Comparison of ENCODE assay signal across 10 cellular contexts in the genomic region with DNA sequence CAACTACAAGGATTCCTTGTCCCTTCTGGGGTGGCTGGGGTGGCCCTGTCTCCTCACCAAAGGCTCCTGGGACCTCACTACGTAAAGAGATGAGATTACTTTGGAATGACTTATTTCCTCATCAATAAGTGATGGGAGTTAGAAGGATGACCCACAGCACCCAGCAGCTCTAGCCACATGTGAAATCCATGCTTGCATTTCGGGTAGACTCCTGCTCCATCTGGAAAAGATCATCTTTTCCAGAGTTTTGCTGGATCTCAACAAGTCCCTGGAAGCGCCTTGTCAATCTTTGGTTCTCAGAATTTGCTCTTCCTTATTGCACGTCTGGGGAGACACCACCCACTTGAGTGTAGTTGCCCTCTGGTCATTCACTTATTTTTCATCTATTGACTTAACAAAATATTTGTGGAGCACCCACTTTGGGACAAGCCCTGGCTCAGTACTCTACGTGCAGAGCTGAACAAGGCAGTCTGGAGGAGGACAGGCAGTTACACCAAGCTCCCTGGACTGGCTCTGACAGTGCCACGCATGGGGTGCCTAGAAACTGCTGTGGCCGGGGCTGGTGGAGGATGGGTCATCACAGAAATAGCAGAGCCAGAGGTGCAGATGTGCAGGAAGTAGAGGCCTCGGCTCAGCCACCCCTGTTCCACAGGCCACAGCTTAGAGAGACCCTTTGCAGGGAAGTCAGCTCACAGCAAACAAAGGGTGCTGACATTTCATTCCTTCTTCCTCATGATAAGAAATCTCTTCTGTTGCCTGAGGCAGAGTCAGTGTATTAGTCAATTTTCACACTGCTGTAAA.
DNase-seq lines count a peak whose midpoint lies in the region; ATAC-seq and TF ChIP-seq lines count a peak whose summit lies in the region.
"Had no signal": no experiment of that assay in that cellular context is flagged by ENCODE, and none has a peak within 500 bp of the region (broad histone marks: within the 10 kb centered on the region; RNA-seq: fewer than 3 reads in every experiment).

No MANE protein-coding gene starts in this region.

- H3K4me1 Mint-ChIP-seq in type B pancreatic cell (ENCODE audit: unreplicated experiment), result peaks cover 39% of the 10 kb centered on the region
- no peaks in the 10 kb centered on the region for H3K4me1 Mint-ChIP-seq in activated T-cell treated with anti-CD3 and anti-CD28 coated beads, Interleukin-2, amount 50 U/mL, for 4 hours (ENCODE audit: low read depth)

- H3K27ac Mint-ChIP-seq in type B pancreatic cell, result peak overlapping the region; percentile 87
- H3K27ac Mint-ChIP-seq: memory B cell had no signal

- H3K4me3 ChIP-seq in NB4 (ENCODE audit: low read depth, low read length), result no peak overlapping the region
- H3K4me3 ChIP-seq in fibroblast of pulmonary artery (replicated peaks; ENCODE audit: low read depth, low read length), result no peak overlapping the region
- H3K4me3 ChIP-seq: A549 had no signal

- DNase-seq in SKM-1 treated with dmso at 0.1 percent for 144 hours (lab: John Stamatoyannopoulos, UW; ENCODE audit: unreplicated experiment) (peak; percentile 64), SKM-1 (lab: John Stamatoyannopoulos, UW; ENCODE audit: unreplicated experiment) (no peak), NB4 (ENCODE audit: low read depth) (peak; percentile 99), fibroblast of pulmonary artery (ENCODE audit: low read depth) (peak; percentile 78), type B pancreatic cell (ENCODE audit: extremely low spot score, unreplicated experiment) (no peak)
- no peak for DNase-seq in activated T-cell treated with anti-CD3 and anti-CD28 coated beads, Interleukin-2, amount 50 U/mL, for 4 hours
- DNase-seq in stimulated activated CD4-positive, alpha-beta T cell treated with anti-CD3 and anti-CD28 coated beads, Interleukin-2, amount 100 ng/mL, for 48 hours, result no peak

- ATAC-seq in GM19397 (IDR thresholded peaks at IDR 0.05; ENCODE audit: unreplicated experiment), result no peak
- no peak for ATAC-seq in activated T-cell treated with anti-CD3 and anti-CD28 coated beads, Interleukin-2, amount 50 U/mL, for 4 hours

- peak overlapping the region; percentile 51 for H3K4me3 Mint-ChIP-seq in type B pancreatic cell
- no peak overlapping the region for H3K4me3 Mint-ChIP-seq in activated T-cell treated with anti-CD3 and anti-CD28 coated beads, Interleukin-2, amount 50 U/mL, for 4 hours
- H3K4me3 Mint-ChIP-seq: memory B cell had no signal

- H3K27me3 Mint-ChIP-seq in type B pancreatic cell, result no peaks in the 10 kb centered on the region
- H3K27me3 Mint-ChIP-seq in activated T-cell treated with anti-CD3 and anti-CD28 coated beads, Interleukin-2, amount 50 U/mL, for 4 hours (ENCODE audit: low read depth), result no peaks in the 10 kb centered on the region

- peaks cover 5% of the 10 kb centered on the region for H3K9me3 Mint-ChIP-seq in type B pancreatic cell
- H3K9me3 Mint-ChIP-seq in activated T-cell treated with anti-CD3 and anti-CD28 coated beads, Interleukin-2, amount 50 U/mL, for 4 hours, result no peaks in the 10 kb centered on the region

- TF ChIP-seq POLR2A in NB4 (IDR thresholded peaks at IDR 0.05; ENCODE audit: extremely low read depth, insufficient read length), result no peak

- peaks cover 4% of the 10 kb centered on the region for H3K36me3 Mint-ChIP-seq in type B pancreatic cell
- no peaks in the 10 kb centered on the region for H3K36me3 Mint-ChIP-seq in activated T-cell treated with anti-CD3 and anti-CD28 coated beads, Interleukin-2, amount 50 U/mL, for 4 hours (ENCODE audit: insufficient read depth)
- H3K36me3 Mint-ChIP-seq: memory B cell had no signal

- TF ChIP-seq CTCF in NB4 (IDR thresholded peaks at IDR 0.05; ENCODE audit: low read depth, low read length) (no peak), fibroblast of pulmonary artery (IDR thresholded peaks at IDR 0.05; ENCODE audit: low read length, missing control alignments) (no peak), type B pancreatic cell (conservative IDR thresholded peaks at IDR 0.05) (no peak)

Comparison
In these comparisons a context has a peak if more than half of its experiments do, and no peak if none do; other contexts are left out.
1. DNase-seq: peak in SKM-1 treated with dmso at 0.1 percent for 144 hours (single experiment), NB4 (single experiment) and fibroblast of pulmonary artery (single experiment); none in SKM-1 (single experiment), type B pancreatic cell (single experiment), activated T-cell treated with anti-CD3 and anti-CD28 coated beads, Interleukin-2, amount 50 U/mL, for 4 hours (single experiment) and stimulated activated CD4-positive, alpha-beta T cell treated with anti-CD3 and anti-CD28 coated beads, Interleukin-2, amount 100 ng/mL, for 48 hours (0 of 2).